1 cellular context compared by ENCODE assay signal in genomic region chr22:21927174-21927823, GRCh38.
TF ChIP-seq lines count a peak whose summit lies in the region.

No MANE protein-coding gene starts in this region.

TF ChIP-seq in K562, 482 proteins besides CTCF, POLR2A, EP300 and RAD21 (continued from another document and continues in another):
- TF ChIP-seq ELK1 (CRISPR knock-in tag; IDR thresholded peaks at IDR 0.05): no peak
- no peak for TF ChIP-seq DMBX1 (CRISPR knock-in tag; IDR thresholded peaks at IDR 0.05; ENCODE audit: borderline replicate concordance)
- TF ChIP-seq FIP1L1 (IDR thresholded peaks at IDR 0.05; ENCODE audit: low read depth, low read length, poor library complexity, severe bottlenecking): no peak
- no peak for TF ChIP-seq ZNF830 (CRISPR knock-in tag; IDR thresholded peaks at IDR 0.05)
- TF ChIP-seq ZNF263 (CRISPR knock-in tag; IDR thresholded peaks at IDR 0.05; ENCODE audit: borderline replicate concordance): no peak; the same call in 1 of the 2 replicates
- no peak for TF ChIP-seq FOXO4 (CRISPR knock-in tag; IDR thresholded peaks at IDR 0.05)
- TF ChIP-seq ELK3 (CRISPR knock-in tag; IDR thresholded peaks at IDR 0.05): no peak
- no peak for TF ChIP-seq RERE (CRISPR knock-in tag; IDR thresholded peaks at IDR 0.05; ENCODE audit: borderline replicate concordance)
- TF ChIP-seq KLF16 (IDR thresholded peaks at IDR 0.05): no peak
- no peak for TF ChIP-seq PHF20 (IDR thresholded peaks at IDR 0.05; ENCODE audit: partially characterized antibody)
- TF ChIP-seq TARDBP (IDR thresholded peaks at IDR 0.05): no peak
- no peak for TF ChIP-seq TCF7L2 (IDR thresholded peaks at IDR 0.05; ENCODE audit: low read depth, low read length)
- TF ChIP-seq ZNF282 (CRISPR knock-in tag; IDR thresholded peaks at IDR 0.05): no peak
- no peak for TF ChIP-seq ZNF512 (tag; IDR thresholded peaks at IDR 0.05)
- no peak for TF ChIP-seq XRCC4 (IDR thresholded peaks at IDR 0.05; ENCODE audit: extremely low read depth, insufficient read depth, insufficient read length)
- TF ChIP-seq ZNF551 (CRISPR knock-in tag; IDR thresholded peaks at IDR 0.05): no peak
- no peak for TF ChIP-seq PYGO2 (tag; IDR thresholded peaks at IDR 0.05)
- peak; percentile 84 for TF ChIP-seq EGR1 (conservative IDR thresholded peaks at IDR 0.05)
- no peak for TF ChIP-seq ZNF395 (CRISPR knock-in tag; IDR thresholded peaks at IDR 0.05)
- TF ChIP-seq HOMEZ (CRISPR knock-in tag; IDR thresholded peaks at IDR 0.05): peak; percentile 59; the same call in 1 of the 2 replicates
- no peak for TF ChIP-seq HEY1 (CRISPR knock-in tag; IDR thresholded peaks at IDR 0.05; ENCODE audit: borderline replicate concordance)
- no peak for TF ChIP-seq KAT2B (IDR thresholded peaks at IDR 0.05; ENCODE audit: low read depth, low read length)
- no peak for TF ChIP-seq EP400 (IDR thresholded peaks at IDR 0.05)
- no peak for TF ChIP-seq ZNF445 (CRISPR knock-in tag; IDR thresholded peaks at IDR 0.05; ENCODE audit: low read depth)
- TF ChIP-seq FOXK2 (conservative IDR thresholded peaks at IDR 0.05 in 1 of 2, IDR thresholded peaks at IDR 0.05 in 1 of 2; ENCODE audit: low read depth in 2 of 2): no peak
- no peak for TF ChIP-seq ZBTB9 (CRISPR knock-in tag; IDR thresholded peaks at IDR 0.05)
- no peak for TF ChIP-seq ELF4 (CRISPR knock-in tag; IDR thresholded peaks at IDR 0.05)
- TF ChIP-seq U2AF2 (optimal IDR thresholded peaks at IDR 0.05; ENCODE audit: low read depth, low read length): no peak
- no peak for TF ChIP-seq SMARCE1 (IDR thresholded peaks at IDR 0.05)
- no peak for TF ChIP-seq OTX1 (CRISPR knock-in tag; IDR thresholded peaks at IDR 0.05)
- TF ChIP-seq ZBTB11 (CRISPR knock-in tag; IDR thresholded peaks at IDR 0.05): no peak
- TF ChIP-seq TAF1 (IDR thresholded peaks at IDR 0.05; ENCODE audit: control insufficient read depth, extremely low read depth, insufficient read depth, low read length, severe bottlenecking): no peak
- TF ChIP-seq SMAD2 (IDR thresholded peaks at IDR 0.05; ENCODE audit: low read depth, low read length): no peak
- 0 out of 2 replicates have a peak, but pooled peaks have one; percentile 44 for TF ChIP-seq ZNF57 (CRISPR knock-in tag; IDR thresholded peaks at IDR 0.05)
- TF ChIP-seq ASH1L (IDR thresholded peaks at IDR 0.05; ENCODE audit: borderline replicate concordance, low read depth, partially characterized antibody): no peak
- no peak for TF ChIP-seq DPF2 (IDR thresholded peaks at IDR 0.05)
- TF ChIP-seq MED1 (CRISPR knock-in tag; IDR thresholded peaks at IDR 0.05; ENCODE audit: borderline replicate concordance): no peak
- TF ChIP-seq ETV6 (IDR thresholded peaks at IDR 0.05; ENCODE audit: borderline replicate concordance in 1 of 2, low read depth in 2 of 2, low read length in 1 of 2): no peak
- no peak for TF ChIP-seq ETV6 (CRISPR knock-in tag; IDR thresholded peaks at IDR 0.05; ENCODE audit: borderline replicate concordance)
- TF ChIP-seq HDAC6 (IDR thresholded peaks at IDR 0.05; ENCODE audit: low read depth, low read length): 0 out of 2 replicates have a peak, but pooled peaks have one; percentile 29
- TF ChIP-seq SIRT6 (IDR thresholded peaks at IDR 0.05; ENCODE audit: low read depth, low read length): no peak
- TF ChIP-seq TCF15 (CRISPR knock-in tag; IDR thresholded peaks at IDR 0.05): no peak
- TF ChIP-seq PHF21A (IDR thresholded peaks at IDR 0.05; ENCODE audit: borderline replicate concordance, low read depth): no peak
- TF ChIP-seq DACH1 (IDR thresholded peaks at IDR 0.05; ENCODE audit: partially characterized antibody): no peak
